In the genomic region with DNA sequence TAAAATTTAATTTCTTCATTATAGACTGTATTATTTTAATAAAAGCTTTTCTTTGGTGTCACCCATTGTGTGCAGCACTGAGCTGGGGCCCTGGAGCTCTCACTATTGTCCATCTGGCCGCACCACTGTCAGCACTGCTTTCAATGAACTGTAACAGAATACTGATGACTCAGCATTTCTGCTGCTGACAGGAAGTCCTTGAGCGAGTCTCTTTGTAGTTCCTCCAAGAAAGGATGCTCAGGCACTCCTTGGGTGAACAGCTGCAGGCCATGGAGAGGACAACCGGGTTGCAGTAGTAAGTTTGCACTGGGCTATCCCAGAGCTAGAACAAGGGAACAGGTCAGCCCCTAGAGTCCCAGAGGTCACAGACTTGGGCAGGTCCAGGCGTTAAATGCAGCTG, we compare ENCODE assay signal across 8 cellular contexts.
DNase-seq lines count a peak whose midpoint lies in the region; ATAC-seq lines count a peak whose summit lies in the region.

No MANE protein-coding gene starts in this region.

- H3K27ac ChIP-seq in iPS-20b (ENCODE audit: low read length), result peak overlapping the region; percentile 13

- peak; percentile 38 for ATAC-seq in GM18511 (IDR thresholded peaks at IDR 0.05; ENCODE audit: unreplicated experiment)
- peak; percentile 49 for ATAC-seq in HG02759 (IDR thresholded peaks at IDR 0.05; ENCODE audit: unreplicated experiment)
- no peak for ATAC-seq in T-helper 17 cell

- H3K36me3 Mint-ChIP-seq in T-helper 17 cell (ENCODE audit: low read depth), result peaks cover 3% of the 10 kb centered on the region

- H3K4me1 Mint-ChIP-seq in T-helper 17 cell, result no peaks in the 10 kb centered on the region

- DNase-seq in RPMI8226 (peak; percentile 73), NCI-H1930 (lab: John Stamatoyannopoulos, UW) (no peak), T-helper 17 cell (no peak), superior temporal gyrus (ENCODE audit: extremely low spot score) (no peak), amygdala (lab: John Stamatoyannopoulos, UW) (no peak)

- no peak overlapping the region for H3K27ac Mint-ChIP-seq in T-helper 17 cell

- peaks cover 64% of the 10 kb centered on the region for H3K27me3 Mint-ChIP-seq in T-helper 17 cell

- H3K4me1 ChIP-seq in iPS-20b (ENCODE audit: insufficient read depth, low read length), result peaks cover 9% of the 10 kb centered on the region; the same call in 1 of the 2 replicates

- H3K4me3 Mint-ChIP-seq in T-helper 17 cell, result no peak overlapping the region

- peak overlapping the region; percentile 24; the same call in 1 of the 2 replicates for H3K9ac ChIP-seq in iPS-20b (ENCODE audit: low read depth, low read length)

- H3K9me3 ChIP-seq in iPS-20b (ENCODE audit: insufficient read depth, low read depth, low read length) (no peaks in the 10 kb centered on the region), T-helper 17 cell (ENCODE audit: control insufficient read depth, low read length, poor library complexity, severe bottlenecking) (no peaks in the 10 kb centered on the region)

- peaks cover 11% of the 10 kb centered on the region; the same call in 1 of the 2 replicates for H3K36me3 ChIP-seq in iPS-20b (ENCODE audit: insufficient read depth, low read depth, low read length)

- no peaks in the 10 kb centered on the region for H3K27me3 ChIP-seq in iPS-20b (ENCODE audit: insufficient read depth, low read length)

- no peak overlapping the region for H3K4me3 ChIP-seq in iPS-20b (ENCODE audit: low read length)
